ENCODE assay signal across 12 cellular contexts in genomic region chr16:77897831-77898540, GRCh38.
DNase-seq lines count a peak whose midpoint lies in the region; TF ChIP-seq lines count a peak whose summit lies in the region.
"Had no signal": no experiment of that assay in that cellular context is flagged by ENCODE, and none has a peak within 500 bp of the region (broad histone marks: within the 10 kb centered on the region; RNA-seq: fewer than 3 reads in every experiment).

No MANE protein-coding gene starts in this region.

- no peak overlapping the region for H3K9ac ChIP-seq in MM.1S (ENCODE audit: low read length)
- H3K9ac ChIP-seq: KMS-11 had no signal

- H3K27ac ChIP-seq in transverse colon (peak overlapping the region; percentile 1 to 56 (median 30)), MM.1S (ENCODE audit: low read length) (no peak overlapping the region)
- H3K27ac ChIP-seq: KMS-11, SJCRH30 had no signal

- H3K79me2 ChIP-seq in MM.1S (ENCODE audit: low read length): no peaks in the 10 kb centered on the region

- intact Hi-C loops in transverse colon (cut with DNase I; ENCODE audit: low total_unique reads): no loop called here

- no peak overlapping the region for H2AFZ ChIP-seq in MM.1S (ENCODE audit: low read length)

- H3K9me3 ChIP-seq in transverse colon: no peaks in the 10 kb centered on the region
- H3K9me3 ChIP-seq in MM.1S (replicated peaks; ENCODE audit: insufficient read depth, low read length): no peaks in the 10 kb centered on the region
- H3K9me3 ChIP-seq: SJCRH30 had no signal

- no peak overlapping the region for H3K4me2 ChIP-seq in MM.1S (ENCODE audit: low read depth, low read length)
- H3K4me2 ChIP-seq: KMS-11 had no signal

- no peak for TF ChIP-seq EP300 in transverse colon (IDR thresholded peaks at IDR 0.05; ENCODE audit: low read depth)

- DNase-seq in HCEC 1CT: peak; percentile 55
- DNase-seq in amniotic epithelial cell (ENCODE audit: low read depth): peak; percentile 76
- peak; percentile 59 for DNase-seq in fibroblast of peridontal ligament (ENCODE audit: extremely low read depth)
- no peak for DNase-seq in transverse colon
- no peak for DNase-seq in activated CD8-positive, alpha-beta memory T cell treated with anti-CD3 and anti-CD28 coated beads, Interleukin-2, amount 50 U/mL, for 48 hours
- DNase-seq in MM.1S: no peak
- no peak for DNase-seq in activated naive CD4-positive, alpha-beta T cell treated with Interleukin-2 at 50 U/mL for 16 hours
- DNase-seq: NCI-H1417 treated with DMSO at 0.1 percent for 48 hours, NCI-H1930, NCI-H524, SJCRH30 had no signal

- H3K9me2 ChIP-seq in MM.1S (replicated peaks; ENCODE audit: insufficient read depth, low read length): no peaks in the 10 kb centered on the region

- no peaks in the 10 kb centered on the region for H3F3A ChIP-seq in MM.1S (ENCODE audit: insufficient read depth, low read length)

- H3K4me1 ChIP-seq in transverse colon (no peaks in the 10 kb centered on the region), MM.1S (ENCODE audit: low read length) (no peaks in the 10 kb centered on the region)
- H3K4me1 ChIP-seq: SJCRH30 had no signal

- 44 to 48% methylated on average over 3 to 4 of the region's 4 CpGs for WGBS in transverse colon (ENCODE audit: low coverage in 1 of 2), 2 donors

- TF ChIP-seq POLR2A in transverse colon (IDR thresholded peaks at IDR 0.05): no peak

- H3K27me3 ChIP-seq in transverse colon (no peaks in the 10 kb centered on the region), MM.1S (replicated peaks; ENCODE audit: insufficient read depth, low read length) (no peaks in the 10 kb centered on the region)
- H3K27me3 ChIP-seq: SJCRH30 had no signal

- no peak overlapping the region for H3K4me3 ChIP-seq in transverse colon
- H3K4me3 ChIP-seq in MM.1S (ENCODE audit: low read length): no peak overlapping the region
- H3K4me3 ChIP-seq: SJCRH30 had no signal

- H3K36me3 ChIP-seq in transverse colon (no peaks in the 10 kb centered on the region), MM.1S (replicated peaks; ENCODE audit: insufficient read depth, low read length) (no peaks in the 10 kb centered on the region)
- H3K36me3 ChIP-seq: SJCRH30 had no signal

- H4K20me1 ChIP-seq in MM.1S (ENCODE audit: insufficient read depth, low read length): no peaks in the 10 kb centered on the region

- no peak for TF ChIP-seq CTCF in transverse colon (IDR thresholded peaks at IDR 0.05)
- TF ChIP-seq CTCF in MM.1S (IDR thresholded peaks at IDR 0.05; ENCODE audit: low read length): no peak

- in situ Hi-C loops in transverse colon (cut with MboI; ENCODE audit: low pct_ligation_motif_present in 1 of 4, low pct_unique_long_range_greater_than_20kb in 1 of 4, low sequenced_read_pairs in 3 of 4): no loop called here

Comparison
In these comparisons a context has a peak if more than half of its experiments do, and no peak if none do; other contexts are left out.
1. DNase-seq: peak in HCEC 1CT (single experiment), amniotic epithelial cell (single experiment) and fibroblast of peridontal ligament (single experiment); none in transverse colon (single experiment), activated CD8-positive, alpha-beta memory T cell treated with anti-CD3 and anti-CD28 coated beads, Interleukin-2, amount 50 U/mL, for 48 hours (single experiment), MM.1S (single experiment) and activated naive CD4-positive, alpha-beta T cell treated with Interleukin-2 at 50 U/mL for 16 hours (single experiment).